14 cellular contexts compared by ENCODE assay signal in genomic region chr2:229489016-229489415, GRCh38.
DNase-seq lines count a peak whose midpoint lies in the region; ATAC-seq and TF ChIP-seq lines count a peak whose summit lies in the region.
"Had no signal": no experiment of that assay in that cellular context is flagged by ENCODE, and none has a peak within 500 bp of the region (broad histone marks: within the 10 kb centered on the region; RNA-seq: fewer than 3 reads in every experiment).

No MANE protein-coding gene starts in this region.

- in situ Hi-C loops in astrocyte of the spinal cord (cut with HindIII; ENCODE audit: low sequenced_read_pairs) = no loop called here

- intact Hi-C loops in prostate gland (cut with DNase I) = no loop called here

- peak; percentile 96 for DNase-seq in NCI-H460 (ENCODE audit: extremely low read depth, low read depth)
- peak; percentile 95 for DNase-seq in astrocyte of the spinal cord (ENCODE audit: low read depth, low spot score)
- DNase-seq in midbrain (lab: John Stamatoyannopoulos, UW) = peak; percentile 43
- no peak for DNase-seq in activated naive CD8-positive, alpha-beta T cell treated with anti-CD3 and anti-CD28 coated beads for 36 hours
- DNase-seq in prostate gland (ENCODE audit: low spot score) = no peak
- no peak for DNase-seq in cerebellar nuclear complex (lab: John Stamatoyannopoulos, UW)
- DNase-seq: activated CD8-positive, alpha-beta T cell treated with anti-CD3 and anti-CD28 coated beads for 36 hours; left lung; NCI-H2029 had no signal

- H4K20me1 ChIP-seq in BLaER1 = no peaks in the 10 kb centered on the region

- no peak for TF ChIP-seq POLR2A in prostate gland (IDR thresholded peaks at IDR 0.05)

- no peak overlapping the region for H3K27ac ChIP-seq in BLaER1
- H3K27ac ChIP-seq in prostate gland = no peak overlapping the region
- H3K27ac ChIP-seq: epithelial cell of prostate, left lung had no signal

- H3K9ac ChIP-seq in BLaER1 = no peak overlapping the region

- 93% methylated on average over 10 of the region's 10 CpGs for WGBS in prostate gland

- H3K27ac Mint-ChIP-seq in activated naive CD8-positive, alpha-beta T cell treated with anti-CD3 and anti-CD28 coated beads for 36 hours = no peak overlapping the region
- H3K27ac Mint-ChIP-seq: activated CD8-positive, alpha-beta T cell treated with anti-CD3 and anti-CD28 coated beads for 36 hours; progenitor cell of endocrine pancreas had no signal

- H3K4me1 Mint-ChIP-seq in activated naive CD8-positive, alpha-beta T cell treated with anti-CD3 and anti-CD28 coated beads for 36 hours = no peaks in the 10 kb centered on the region
- H3K4me1 Mint-ChIP-seq: CD14-positive monocyte had no signal

- TF ChIP-seq CTCF in astrocyte of the spinal cord (IDR thresholded peaks at IDR 0.05; ENCODE audit: low read depth, low read length) (no peak), prostate gland (IDR thresholded peaks at IDR 0.05) (no peak)

- H3K4me3 Mint-ChIP-seq in activated naive CD8-positive, alpha-beta T cell treated with anti-CD3 and anti-CD28 coated beads for 36 hours = no peak overlapping the region
- H3K4me3 Mint-ChIP-seq: activated CD8-positive, alpha-beta T cell treated with anti-CD3 and anti-CD28 coated beads for 36 hours; CD14-positive monocyte had no signal

- H3K9me3 ChIP-seq in BLaER1 = peaks cover 20% of the 10 kb centered on the region
- no peaks in the 10 kb centered on the region for H3K9me3 ChIP-seq in prostate gland

- H3K36me3 ChIP-seq in BLaER1 (no peaks in the 10 kb centered on the region), prostate gland (no peaks in the 10 kb centered on the region)
- H3K36me3 ChIP-seq: left lung had no signal

- H3K27me3 Mint-ChIP-seq in activated naive CD8-positive, alpha-beta T cell treated with anti-CD3 and anti-CD28 coated beads for 36 hours = no peaks in the 10 kb centered on the region
- H3K27me3 Mint-ChIP-seq: progenitor cell of endocrine pancreas had no signal

- ATAC-seq in HG03175 (IDR thresholded peaks at IDR 0.05; ENCODE audit: unreplicated experiment) = no peak
- ATAC-seq: activated CD8-positive, alpha-beta T cell treated with anti-CD3 and anti-CD28 coated beads for 36 hours; left lung had no signal

- no peaks in the 10 kb centered on the region for H3K27me3 ChIP-seq in BLaER1
- H3K27me3 ChIP-seq in prostate gland (replicated peaks; ENCODE audit: insufficient read depth) = no peaks in the 10 kb centered on the region
- H3K27me3 ChIP-seq: left lung had no signal

- H3K9me3 Mint-ChIP-seq in activated naive CD8-positive, alpha-beta T cell treated with anti-CD3 and anti-CD28 coated beads for 36 hours = peaks cover 1% of the 10 kb centered on the region
- H3K9me3 Mint-ChIP-seq: activated CD8-positive, alpha-beta T cell treated with anti-CD3 and anti-CD28 coated beads for 36 hours had no signal

- peaks cover 52% of the 10 kb centered on the region for H3K4me1 ChIP-seq in BLaER1
- no peaks in the 10 kb centered on the region for H3K4me1 ChIP-seq in prostate gland (replicated peaks)
- H3K4me1 ChIP-seq: left lung had no signal

- peak overlapping the region; percentile 4; the same call in 1 of the 2 replicates for H3K4me2 ChIP-seq in BLaER1

- H3K36me3 Mint-ChIP-seq in activated naive CD8-positive, alpha-beta T cell treated with anti-CD3 and anti-CD28 coated beads for 36 hours = no peaks in the 10 kb centered on the region
- H3K36me3 Mint-ChIP-seq: CD14-positive monocyte had no signal

- H3K4me3 ChIP-seq in BLaER1 = no peak overlapping the region
- no peak overlapping the region for H3K4me3 ChIP-seq in astrocyte of the spinal cord (ENCODE audit: low read depth, low read length)
- H3K4me3 ChIP-seq in prostate gland = no peak overlapping the region
- H3K4me3 ChIP-seq: left lung had no signal

Comparison
In these comparisons a context has a peak if more than half of its experiments do, and no peak if none do; other contexts are left out.
1. DNase-seq: peak in NCI-H460 (single experiment), astrocyte of the spinal cord (single experiment) and midbrain (single experiment); none in activated naive CD8-positive, alpha-beta T cell treated with anti-CD3 and anti-CD28 coated beads for 36 hours (single experiment), prostate gland (single experiment) and cerebellar nuclear complex (0 of 2).